In the genomic region with DNA sequence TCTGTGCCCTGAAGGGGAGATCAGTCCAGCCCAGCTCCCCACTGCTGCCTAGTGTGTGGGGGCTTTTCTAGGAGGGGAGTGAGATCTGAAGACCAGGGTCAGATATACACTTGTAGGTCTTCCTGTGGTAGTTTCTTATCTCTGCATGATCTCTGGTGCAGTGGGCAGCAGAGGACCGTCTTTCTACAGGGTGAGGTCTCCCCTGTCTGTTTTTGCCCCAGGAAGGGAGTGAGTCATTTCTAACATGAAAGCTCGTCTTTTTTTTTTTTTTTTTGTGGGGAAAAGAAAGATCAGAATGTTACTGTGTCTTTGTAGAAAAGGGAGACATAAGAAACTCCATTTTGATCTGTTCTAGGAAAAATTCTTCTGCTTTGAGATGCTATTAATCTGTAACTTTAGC, we compare ENCODE assay signal across 1 cellular context.
TF ChIP-seq lines count a peak whose summit lies in the region.

No MANE protein-coding gene starts in this region.

TF ChIP-seq in GM23338, 12 proteins besides CTCF, POLR2A, EP300 and RAD21 (continued from another document):
- no peak for TF ChIP-seq NANOG (IDR thresholded peaks at IDR 0.05; ENCODE audit: borderline replicate concordance)
- TF ChIP-seq, protein P1, sequence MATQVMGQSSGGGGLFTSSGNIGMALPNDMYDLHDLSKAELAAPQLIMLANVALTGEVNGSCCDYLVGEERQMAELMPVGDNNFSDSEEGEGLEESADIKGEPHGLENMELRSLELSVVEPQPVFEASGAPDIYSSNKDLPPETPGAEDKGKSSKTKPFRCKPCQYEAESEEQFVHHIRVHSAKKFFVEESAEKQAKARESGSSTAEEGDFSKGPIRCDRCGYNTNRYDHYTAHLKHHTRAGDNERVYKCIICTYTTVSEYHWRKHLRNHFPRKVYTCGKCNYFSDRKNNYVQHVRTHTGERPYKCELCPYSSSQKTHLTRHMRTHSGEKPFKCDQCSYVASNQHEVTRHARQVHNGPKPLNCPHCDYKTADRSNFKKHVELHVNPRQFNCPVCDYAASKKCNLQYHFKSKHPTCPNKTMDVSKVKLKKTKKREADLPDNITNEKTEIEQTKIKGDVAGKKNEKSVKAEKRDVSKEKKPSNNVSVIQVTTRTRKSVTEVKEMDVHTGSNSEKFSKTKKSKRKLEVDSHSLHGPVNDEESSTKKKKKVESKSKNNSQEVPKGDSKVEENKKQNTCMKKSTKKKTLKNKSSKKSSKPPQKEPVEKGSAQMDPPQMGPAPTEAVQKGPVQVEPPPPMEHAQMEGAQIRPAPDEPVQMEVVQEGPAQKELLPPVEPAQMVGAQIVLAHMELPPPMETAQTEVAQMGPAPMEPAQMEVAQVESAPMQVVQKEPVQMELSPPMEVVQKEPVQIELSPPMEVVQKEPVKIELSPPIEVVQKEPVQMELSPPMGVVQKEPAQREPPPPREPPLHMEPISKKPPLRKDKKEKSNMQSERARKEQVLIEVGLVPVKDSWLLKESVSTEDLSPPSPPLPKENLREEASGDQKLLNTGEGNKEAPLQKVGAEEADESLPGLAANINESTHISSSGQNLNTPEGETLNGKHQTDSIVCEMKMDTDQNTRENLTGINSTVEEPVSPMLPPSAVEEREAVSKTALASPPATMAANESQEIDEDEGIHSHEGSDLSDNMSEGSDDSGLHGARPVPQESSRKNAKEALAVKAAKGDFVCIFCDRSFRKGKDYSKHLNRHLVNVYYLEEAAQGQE (IDR thresholded peaks at IDR 0.05; ENCODE audit: unreplicated experiment) = no peak
